8 cellular contexts compared by ENCODE assay signal in the genomic region with DNA sequence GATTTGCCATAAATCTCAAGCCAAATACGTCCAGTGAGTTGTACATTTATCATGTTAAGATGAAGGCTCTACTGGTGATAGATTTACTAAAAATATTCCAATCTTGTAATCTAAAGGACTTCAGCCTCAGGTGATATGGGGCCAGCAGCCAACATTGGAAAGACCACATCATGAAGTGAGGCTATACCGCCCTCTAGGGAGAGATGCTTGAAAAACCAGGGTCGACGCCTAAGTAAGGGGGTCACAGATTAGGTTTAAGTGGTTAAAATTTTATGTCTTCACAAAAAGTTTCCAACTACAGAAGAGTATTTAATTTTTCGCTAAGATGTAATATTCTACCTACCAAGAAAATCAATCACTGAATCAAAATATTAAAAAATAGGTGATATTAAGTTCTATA. TPM values are rescaled to one million over a fixed set of nuclear protein-coding genes. Genes with fewer than 3 reads are reported as not detected.
A peak's percentile ranks its signal among the peaks of the same experiment; 100 is the strongest.
DNase-seq lines count a peak whose midpoint lies in the region; ATAC-seq and TF ChIP-seq lines count a peak whose summit lies in the region.

No MANE protein-coding gene starts in this region.

- H3K4me1 ChIP-seq in IMR-90 (ENCODE audit: control insufficient read depth, insufficient read depth, low read length): peaks cover 13% of the 10 kb centered on the region

- H3K4me2 ChIP-seq in IMR-90 (ENCODE audit: low read depth, low read length): no peak overlapping the region

- no peak overlapping the region; the same call in 1 of the 2 replicates for H3K4ac ChIP-seq in IMR-90 (ENCODE audit: low read depth, low read length)

- no peak overlapping the region for H3K27ac Mint-ChIP-seq in T-helper 2 cell treated with Interferon-gamma antibody and Interleukin-4, amounts not matched to agents 5 μg/mL and 100 μg/mL, for 36 hours
- peak overlapping the region; percentile 63 for H3K27ac Mint-ChIP-seq in central memory CD8-positive, alpha-beta T cell (ENCODE audit: low read depth)

- CTCF ChIA-PET in IMR-90 (lab: Yijun Ruan, JAX): no interaction called here

- no peaks in the 10 kb centered on the region for H3K27me3 Mint-ChIP-seq in T-helper 2 cell treated with Interferon-gamma antibody and Interleukin-4, amounts not matched to agents 5 μg/mL and 100 μg/mL, for 36 hours (ENCODE audit: low read depth)
- H3K27me3 Mint-ChIP-seq in central memory CD8-positive, alpha-beta T cell: no peaks in the 10 kb centered on the region

- no peak overlapping the region for H3K23ac ChIP-seq in IMR-90 (ENCODE audit: low read depth, low read length)

- BruUV-seq in IMR-90 (replicated peaks; lab: Mats Ljungman, UMichigan): no TSS peak

- peak; percentile 23; the same call in 1 of the 2 replicates for TF ChIP-seq RAD21 in IMR-90 (IDR thresholded peaks at IDR 0.05; ENCODE audit: low read length)

- H3K4me1 Mint-ChIP-seq in T-helper 2 cell treated with Interferon-gamma antibody and Interleukin-4, amounts not matched to agents 5 μg/mL and 100 μg/mL, for 36 hours (ENCODE audit: low read depth): peaks cover 76% of the 10 kb centered on the region
- H3K4me1 Mint-ChIP-seq in central memory CD8-positive, alpha-beta T cell: peaks cover 78% of the 10 kb centered on the region

- no peaks in the 10 kb centered on the region for H3K27me3 ChIP-seq in IMR-90 (ENCODE audit: control insufficient read depth, insufficient read depth, low read length)

- in situ Hi-C loops in IMR-90 (cut with MboI; ENCODE audit: low sequenced_read_pairs): loop anchor here (25.0 kb wide), 2 partner anchors 647 to 653 kb away; no protein-coding TSS in a partner anchor

- H4K20me1 ChIP-seq in IMR-90 (ENCODE audit: insufficient read depth, low read length): no peaks in the 10 kb centered on the region

- no peak overlapping the region for H3K27ac ChIP-seq in IMR-90 (ENCODE audit: insufficient read depth, low read length)

- H3K9me1 ChIP-seq in IMR-90 (ENCODE audit: insufficient read depth, low read length): peaks cover 6% of the 10 kb centered on the region

- dilution Hi-C loops in IMR-90 (cut with HindIII; ENCODE audit: low sequenced_read_pairs, unreplicated experiment): no loop called here

- ATAC-seq in IMR-90 (ENCODE audit: low read depth) (no peak), left ventricle myocardium superior (no peak)
- ATAC-seq in central memory CD8-positive, alpha-beta T cell (replicated peaks; ENCODE audit: extremely low read depth, poor library complexity, severe bottlenecking): no peak

- no peak for TF ChIP-seq POLR2A in IMR-90 (IDR thresholded peaks at IDR 0.05; ENCODE audit: low read depth, low read length)

- no peak overlapping the region for H3K9ac ChIP-seq in IMR-90 (ENCODE audit: low read depth, low read length)

- WGBS in IMR-90 (ENCODE audit: extremely low coverage in 2 of 2, insufficient read length in 1 of 2), 2 experiments: no CpG with 5 or more reads among the region's 5 CpGs

- POLR2A ChIA-PET in IMR-90 (lab: Charles Lee; ENCODE audit: unreplicated experiment): no interaction called here

- H3K36me3 Mint-ChIP-seq in T-helper 2 cell treated with Interferon-gamma antibody and Interleukin-4, amounts not matched to agents 5 μg/mL and 100 μg/mL, for 36 hours (ENCODE audit: low read depth): peaks cover 30% of the 10 kb centered on the region
- H3K36me3 Mint-ChIP-seq in central memory CD8-positive, alpha-beta T cell (ENCODE audit: insufficient read depth): peaks cover 5% of the 10 kb centered on the region

- intact Hi-C loops in IMR-90 (cut with micrococcal nuclease): loop anchor here (1.0 kb wide), 1 partner anchor 652 kb away; no protein-coding TSS in a partner anchor
- intact Hi-C loops in left ventricle myocardium superior (cut with micrococcal nuclease): no loop called here

- H2BK5ac ChIP-seq in IMR-90 (ENCODE audit: low read depth, low read length, poor library complexity, severe bottlenecking): no peak overlapping the region

- H3K36me3 ChIP-seq in IMR-90 (ENCODE audit: control insufficient read depth, insufficient read depth, low read length): no peaks in the 10 kb centered on the region

- H3K9me3 Mint-ChIP-seq in T-helper 2 cell treated with Interferon-gamma antibody and Interleukin-4, amounts not matched to agents 5 μg/mL and 100 μg/mL, for 36 hours: no peaks in the 10 kb centered on the region
- no peaks in the 10 kb centered on the region for H3K9me3 Mint-ChIP-seq in central memory CD8-positive, alpha-beta T cell

- H3K18ac ChIP-seq in IMR-90 (ENCODE audit: low read depth, low read length): no peak overlapping the region

- TF ChIP-seq CTCF in IMR-90 (conservative IDR thresholded peaks at IDR 0.05; ENCODE audit: low read depth, low read length): peak; percentile 33

- peak overlapping the region; percentile 20; the same call in 1 of the 3 replicates for H2BK15ac ChIP-seq in IMR-90 (ENCODE audit: low read depth, low read length)

- no peak for DNase-seq in T-helper 2 cell treated with Interferon-gamma antibody and Interleukin-4, amounts not matched to agents 5 μg/mL and 100 μg/mL, for 36 hours (ENCODE audit: low spot score)
- DNase-seq in T-helper 2 cell: no peak
- DNase-seq in IMR-90: no peak
- no peak for DNase-seq in central memory CD8-positive, alpha-beta T cell (ENCODE audit: low spot score in 2 of 2)
- DNase-seq in renal cortical epithelial cell (ENCODE audit: low read depth): peak; percentile 15
- no peak for DNase-seq in KG1 (lab: John Stamatoyannopoulos, UW)
- DNase-seq in left ventricle myocardium superior: no peak
- no peak for DNase-seq in medulla oblongata (ENCODE audit: extremely low spot score)

- no peaks in the 10 kb centered on the region for H3K9me3 ChIP-seq in IMR-90 (ENCODE audit: control insufficient read depth, insufficient read depth, low read length)

- no peak overlapping the region for H3K14ac ChIP-seq in IMR-90 (replicated peaks; ENCODE audit: low read depth, low read length)

- H4K8ac ChIP-seq in IMR-90 (ENCODE audit: low read depth in 2 of 2, low read length in 2 of 2): peak overlapping the region in 1 of 2 experiments; percentile 30; a peak in 1 of 4 replicates

- H2AK9ac ChIP-seq in IMR-90 (replicated peaks; ENCODE audit: low read depth, low read length, poor library complexity): no peak overlapping the region

- peak overlapping the region; percentile 8; the same call in 1 of the 2 replicates for H2BK20ac ChIP-seq in IMR-90 (ENCODE audit: low read depth, low read length)

- peaks cover 26 to 61% of the 10 kb centered on the region in 2 experiments; a peak in 3 of 4 replicates for H3K79me1 ChIP-seq in IMR-90 (ENCODE audit: low read depth in 1 of 2, low read length in 2 of 2)

- no peak overlapping the region for H3K56ac ChIP-seq in IMR-90 (ENCODE audit: extremely low read depth, insufficient read depth, low read length)

- no peak overlapping the region for H4K5ac ChIP-seq in IMR-90 (ENCODE audit: low read depth, low read length)

- no peak overlapping the region for H4K91ac ChIP-seq in IMR-90 (ENCODE audit: insufficient read depth, low read depth, low read length)

- H2BK120ac ChIP-seq in IMR-90 (ENCODE audit: low read depth, low read length): no peak overlapping the region

- H3K4me3 Mint-ChIP-seq in T-helper 2 cell treated with Interferon-gamma antibody and Interleukin-4, amounts not matched to agents 5 μg/mL and 100 μg/mL, for 36 hours: peak overlapping the region; percentile 22
- no peak overlapping the region for H3K4me3 Mint-ChIP-seq in central memory CD8-positive, alpha-beta T cell

- H2AK5ac ChIP-seq in IMR-90 (ENCODE audit: low read depth, low read length): peak overlapping the region; percentile 17; the same call in 1 of the 2 replicates

- no peak overlapping the region for H2AFZ ChIP-seq in IMR-90 (replicated peaks; ENCODE audit: low read length, poor library complexity)

- no peak overlapping the region for H3K4me3 ChIP-seq in IMR-90 (ENCODE audit: insufficient read depth, low read depth, low read length)

TF ChIP-seq in IMR-90, 13 proteins besides CTCF, POLR2A, EP300 and RAD21:
- TF ChIP-seq MXI1 (IDR thresholded peaks at IDR 0.05; ENCODE audit: borderline replicate concordance, low read depth, low read length) (no peak), MAZ (IDR thresholded peaks at IDR 0.05; ENCODE audit: borderline replicate concordance, low read depth, low read length) (no peak), SMC3 (IDR thresholded peaks at IDR 0.05; ENCODE audit: low read depth, low read length) (no peak), MAFK (IDR thresholded peaks at IDR 0.05; ENCODE audit: low read depth, low read length) (no peak), CEBPB (IDR thresholded peaks at IDR 0.05; ENCODE audit: low read depth, low read length) (no peak), CHD1 (IDR thresholded peaks at IDR 0.05; ENCODE audit: low read depth, low read length) (no peak), BHLHE40 (IDR thresholded peaks at IDR 0.05; ENCODE audit: low read depth, low read length) (no peak), RFX5 (IDR thresholded peaks at IDR 0.05; ENCODE audit: low read depth, low read length) (no peak)
- TF ChIP-seq, protein P1, sequence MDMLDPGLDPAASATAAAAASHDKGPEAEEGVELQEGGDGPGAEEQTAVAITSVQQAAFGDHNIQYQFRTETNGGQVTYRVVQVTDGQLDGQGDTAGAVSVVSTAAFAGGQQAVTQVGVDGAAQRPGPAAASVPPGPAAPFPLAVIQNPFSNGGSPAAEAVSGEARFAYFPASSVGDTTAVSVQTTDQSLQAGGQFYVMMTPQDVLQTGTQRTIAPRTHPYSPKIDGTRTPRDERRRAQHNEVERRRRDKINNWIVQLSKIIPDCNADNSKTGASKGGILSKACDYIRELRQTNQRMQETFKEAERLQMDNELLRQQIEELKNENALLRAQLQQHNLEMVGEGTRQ (IDR thresholded peaks at IDR 0.05; ENCODE audit: low read depth, low read length): no peak
- TF ChIP-seq, protein P2, sequence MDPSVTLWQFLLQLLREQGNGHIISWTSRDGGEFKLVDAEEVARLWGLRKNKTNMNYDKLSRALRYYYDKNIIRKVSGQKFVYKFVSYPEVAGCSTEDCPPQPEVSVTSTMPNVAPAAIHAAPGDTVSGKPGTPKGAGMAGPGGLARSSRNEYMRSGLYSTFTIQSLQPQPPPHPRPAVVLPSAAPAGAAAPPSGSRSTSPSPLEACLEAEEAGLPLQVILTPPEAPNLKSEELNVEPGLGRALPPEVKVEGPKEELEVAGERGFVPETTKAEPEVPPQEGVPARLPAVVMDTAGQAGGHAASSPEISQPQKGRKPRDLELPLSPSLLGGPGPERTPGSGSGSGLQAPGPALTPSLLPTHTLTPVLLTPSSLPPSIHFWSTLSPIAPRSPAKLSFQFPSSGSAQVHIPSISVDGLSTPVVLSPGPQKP (IDR thresholded peaks at IDR 0.05; ENCODE audit: borderline replicate concordance, low read depth, low read length): no peak

RNA-seq across cellular contexts. Expression of a gene that starts 33.3 kb away (rescaled TPM):
- total RNA-seq in IMR-90 (2012; rRNA removed) (63.6 and 75.3 TPM in 2 replicates), renal cortical epithelial cell (1.7 and 2.5 TPM in 2 replicates), left ventricle myocardium superior (2.3 TPM)
- polyA plus RNA-seq in IMR-90 (2012; rRNA removed): 46.7 and 58.6 TPM in 2 replicates
- 15.4 and 38.0 TPM in 2 replicates for polyA plus RNA-seq in IMR-90 (2012; cell fraction: cytosol; rRNA removed)
- 38.5 and 130 TPM in 2 replicates for polyA plus RNA-seq in IMR-90 (2012; cell fraction: nucleus; rRNA removed; ENCODE audit: low replicate concordance)

Comparison
In these comparisons a context has a peak if more than half of its experiments do, and no peak if none do; other contexts are left out.
1. RNA of a gene that starts 33.3 kb away (total RNA-seq): 63.6 to 75.3 TPM in IMR-90; 1.7 to 2.5 TPM in renal cortical epithelial cell and 2.3 TPM in left ventricle myocardium superior (single experiment); every median in the first group is over 10 times any median in the second.